In genomic region chr3:65914740-65915366, GRCh38 we compare ENCODE assay signal across 16 cellular contexts.
A peak's percentile ranks its signal among the peaks of the same experiment; 100 is the strongest.
DNase-seq lines count a peak whose midpoint lies in the region; ATAC-seq and TF ChIP-seq lines count a peak whose summit lies in the region.
"Had no signal": no experiment of that assay in that cellular context is flagged by ENCODE, and none has a peak within 500 bp of the region (broad histone marks: within the 10 kb centered on the region; RNA-seq: fewer than 3 reads in every experiment).

No MANE protein-coding gene starts in this region.

- H3K36me3 Mint-ChIP-seq in naive thymus-derived CD4-positive, alpha-beta T cell: no peaks in the 10 kb centered on the region

- peaks cover 0 to 25% (median 6%) of the 10 kb centered on the region in 11 donors for H3K9me3 Mint-ChIP-seq in naive thymus-derived CD4-positive, alpha-beta T cell

- H3K4me3 Mint-ChIP-seq in naive thymus-derived CD4-positive, alpha-beta T cell: no peak overlapping the region

- no peak for ATAC-seq in GM21619 (IDR thresholded peaks at IDR 0.05; ENCODE audit: unreplicated experiment)
- ATAC-seq in naive thymus-derived CD4-positive, alpha-beta T cell: no peak
- ATAC-seq: activated CD4-positive, CD25-positive, alpha-beta regulatory T cell treated with anti-CD3 and anti-CD28 coated beads, Interleukin-2, amount 50 U/mL, for 24 hours had no signal

- CTCF ChIA-PET in naive thymus-derived CD4-positive, alpha-beta T cell (lab: Charles Lee): no interaction called here

- no peaks in the 10 kb centered on the region for H3K36me3 ChIP-seq in naive thymus-derived CD4-positive, alpha-beta T cell (ENCODE audit: control insufficient read depth in 2 of 3, insufficient read depth in 3 of 3, low read length in 3 of 3)

- H3K4me3 ChIP-seq in cardiac fibroblast (replicated peaks in 1 of 2; ENCODE audit: low read depth in 2 of 2, low read length in 2 of 2): no peak overlapping the region
- H3K4me3 ChIP-seq in naive thymus-derived CD4-positive, alpha-beta T cell (ENCODE audit: low read length): no peak overlapping the region

- H3K9me3 ChIP-seq in naive thymus-derived CD4-positive, alpha-beta T cell (ENCODE audit: control insufficient read depth in 2 of 3, low read length in 3 of 3): no peaks in the 10 kb centered on the region

- H3K27me3 Mint-ChIP-seq in naive thymus-derived CD4-positive, alpha-beta T cell: no peaks in the 10 kb centered on the region

- intact Hi-C loops in naive thymus-derived CD4-positive, alpha-beta T cell (cut with micrococcal nuclease): no loop called here

- no peak for TF ChIP-seq CTCF in cardiac fibroblast (IDR thresholded peaks at IDR 0.05; ENCODE audit: low read depth, low read length)

- H3K27me3 ChIP-seq in naive thymus-derived CD4-positive, alpha-beta T cell (ENCODE audit: control insufficient read depth in 2 of 2, insufficient read depth in 2 of 2, low read length in 2 of 2): no peaks in the 10 kb centered on the region

- H3K4me1 Mint-ChIP-seq in naive thymus-derived CD4-positive, alpha-beta T cell: no peaks in the 10 kb centered on the region

- no peak overlapping the region for H3K27ac ChIP-seq in naive thymus-derived CD4-positive, alpha-beta T cell (ENCODE audit: low read depth, low read length)
- H3K27ac ChIP-seq: 22Rv1 had no signal

- DNase-seq in DMS 273 (lab: John Stamatoyannopoulos, UW; ENCODE audit: unreplicated experiment) (peak; percentile 29), DMS 273 treated with DMSO at 0.1 percent for 48 hours (lab: John Stamatoyannopoulos, UW) (no peak), MV-4-11 (lab: John Stamatoyannopoulos, UW) (peak; percentile 6), cardiac fibroblast (ENCODE audit: low read depth in 2 of 2) (peak; percentile 13 to 41), pons (ENCODE audit: low spot score) (peak; percentile 42), NCI-H446 treated with DMSO at 0.1 percent for 48 hours (lab: John Stamatoyannopoulos, UW) (no peak)
- DNase-seq in naive thymus-derived CD4-positive, alpha-beta T cell: no peak
- DNase-seq: activated naive CD4-positive, alpha-beta T cell treated with Interleukin-2 at 50 U/mL for 16 hours; effector memory CD4-positive, alpha-beta T cell; GDM1; NCI-H1092 treated with DMSO at 0.1 percent for 48 hours; RPMI8226; stimulated activated CD4-positive, alpha-beta T cell treated with anti-CD3 and anti-CD28 coated beads, Interleukin-4, amount 100 ng/mL, for 4 hours had no signal

- no peaks in the 10 kb centered on the region for H3K4me1 ChIP-seq in naive thymus-derived CD4-positive, alpha-beta T cell (ENCODE audit: control insufficient read depth in 2 of 2, insufficient read depth in 2 of 2, low read length in 2 of 2)

- POLR2A ChIA-PET in naive thymus-derived CD4-positive, alpha-beta T cell (lab: Charles Lee): no interaction called here

- H3K27ac Mint-ChIP-seq in naive thymus-derived CD4-positive, alpha-beta T cell: no peak overlapping the region

Comparison
In these comparisons a context has a peak if more than half of its experiments do, and no peak if none do; other contexts are left out.
1. DNase-seq: peak in DMS 273 (single experiment), MV-4-11 (single experiment), cardiac fibroblast (2 of 2) and pons (single experiment); none in DMS 273 treated with DMSO at 0.1 percent for 48 hours (single experiment), naive thymus-derived CD4-positive, alpha-beta T cell (0 of 9) and NCI-H446 treated with DMSO at 0.1 percent for 48 hours (single experiment).